In genomic region chr3:71421820-71422566, GRCh38 we compare ENCODE assay signal across 1 cellular context.
A peak's percentile ranks its signal among the peaks of the same experiment; 100 is the strongest.
TF ChIP-seq lines count a peak whose summit lies in the region.

No MANE protein-coding gene starts in this region.

TF ChIP-seq in GM12878, 131 proteins besides CTCF, POLR2A, EP300 and RAD21 (continued from another document and continues in another):
- TF ChIP-seq GATAD2B (conservative IDR thresholded peaks at IDR 0.05; ENCODE audit: low read depth) (no peak), STAT3 (IDR thresholded peaks at IDR 0.05; ENCODE audit: low read depth, low read length) (no peak), REST (IDR thresholded peaks at IDR 0.05; ENCODE audit: low read depth, low read length) (no peak), ZNF217 (IDR thresholded peaks at IDR 0.05) (no peak), SMARCA5 (IDR thresholded peaks at IDR 0.05) (no peak), FOXK2 (IDR thresholded peaks at IDR 0.05) (no peak), BRCA1 (IDR thresholded peaks at IDR 0.05; ENCODE audit: low read depth, low read length) (no peak), GABPA (IDR thresholded peaks at IDR 0.05; ENCODE audit: low read depth) (0 out of 2 replicates have a peak, but pooled peaks have one; percentile 25), TCF12 (IDR thresholded peaks at IDR 0.05; ENCODE audit: low read depth, low read length) (no peak), RAD51 (IDR thresholded peaks at IDR 0.05) (no peak), BCLAF1 (IDR thresholded peaks at IDR 0.05) (no peak), MTA2 (IDR thresholded peaks at IDR 0.05; ENCODE audit: low read depth) (peak; percentile 29; the same call in 1 of the 2 replicates), SMAD5 (IDR thresholded peaks at IDR 0.05; ENCODE audit: low read depth) (no peak), PRDM15 (CRISPR knock-in tag; IDR thresholded peaks at IDR 0.05) (no peak), NFIC (IDR thresholded peaks at IDR 0.05; ENCODE audit: low read depth, low read length) (peak; percentile 52; the same call in 1 of the 2 replicates), MEF2A (IDR thresholded peaks at IDR 0.05; ENCODE audit: insufficient read depth, low read depth, low read length) (no peak), ATF7 (IDR thresholded peaks at IDR 0.05; ENCODE audit: low read depth) (0 out of 2 replicates have a peak, but pooled peaks have one; percentile 5), MTA3 (IDR thresholded peaks at IDR 0.05; ENCODE audit: borderline replicate concordance, low read length) (no peak), HDAC6 (IDR thresholded peaks at IDR 0.05; ENCODE audit: unreplicated experiment) (no peak), ZZZ3 (IDR thresholded peaks at IDR 0.05; ENCODE audit: control insufficient read depth, insufficient read length, low read depth) (no peak), FOXM1 (IDR thresholded peaks at IDR 0.05; ENCODE audit: low read depth, low read length) (no peak), MYC (IDR thresholded peaks at IDR 0.05; ENCODE audit: insufficient read depth, insufficient read length, insufficient replicate concordance, low read length, severe bottlenecking) (no peak), ASH2L (IDR thresholded peaks at IDR 0.05; ENCODE audit: borderline replicate concordance, low read depth) (no peak), ZNF207 (IDR thresholded peaks at IDR 0.05; ENCODE audit: borderline replicate concordance) (no peak), EZH2 (IDR thresholded peaks at IDR 0.05; ENCODE audit: borderline replicate concordance, control insufficient read depth, low read depth, low read length) (no peak), NRF1 (conservative IDR thresholded peaks at IDR 0.05; ENCODE audit: low read depth, low read length) (no peak), CHD1 (IDR thresholded peaks at IDR 0.05; ENCODE audit: low read depth, low read length) (no peak), IKZF2 (IDR thresholded peaks at IDR 0.05) (peak; percentile 10 to 19; a peak in 1 of 4 replicates), ATF3 (IDR thresholded peaks at IDR 0.05; ENCODE audit: borderline replicate concordance, extremely low read depth, low read depth, low read length) (no peak), CREM (IDR thresholded peaks at IDR 0.05; ENCODE audit: low read depth) (no peak), IKZF1 (conservative IDR thresholded peaks at IDR 0.05) (no peak), TCF7 (IDR thresholded peaks at IDR 0.05; ENCODE audit: borderline replicate concordance) (no peak), MEF2B (IDR thresholded peaks at IDR 0.05; ENCODE audit: partially characterized antibody, poor library complexity, severe bottlenecking) (no peak), STAT1 (conservative IDR thresholded peaks at IDR 0.05) (no peak), IRF3 (IDR thresholded peaks at IDR 0.05) (no peak)
- TF ChIP-seq, protein P1, sequence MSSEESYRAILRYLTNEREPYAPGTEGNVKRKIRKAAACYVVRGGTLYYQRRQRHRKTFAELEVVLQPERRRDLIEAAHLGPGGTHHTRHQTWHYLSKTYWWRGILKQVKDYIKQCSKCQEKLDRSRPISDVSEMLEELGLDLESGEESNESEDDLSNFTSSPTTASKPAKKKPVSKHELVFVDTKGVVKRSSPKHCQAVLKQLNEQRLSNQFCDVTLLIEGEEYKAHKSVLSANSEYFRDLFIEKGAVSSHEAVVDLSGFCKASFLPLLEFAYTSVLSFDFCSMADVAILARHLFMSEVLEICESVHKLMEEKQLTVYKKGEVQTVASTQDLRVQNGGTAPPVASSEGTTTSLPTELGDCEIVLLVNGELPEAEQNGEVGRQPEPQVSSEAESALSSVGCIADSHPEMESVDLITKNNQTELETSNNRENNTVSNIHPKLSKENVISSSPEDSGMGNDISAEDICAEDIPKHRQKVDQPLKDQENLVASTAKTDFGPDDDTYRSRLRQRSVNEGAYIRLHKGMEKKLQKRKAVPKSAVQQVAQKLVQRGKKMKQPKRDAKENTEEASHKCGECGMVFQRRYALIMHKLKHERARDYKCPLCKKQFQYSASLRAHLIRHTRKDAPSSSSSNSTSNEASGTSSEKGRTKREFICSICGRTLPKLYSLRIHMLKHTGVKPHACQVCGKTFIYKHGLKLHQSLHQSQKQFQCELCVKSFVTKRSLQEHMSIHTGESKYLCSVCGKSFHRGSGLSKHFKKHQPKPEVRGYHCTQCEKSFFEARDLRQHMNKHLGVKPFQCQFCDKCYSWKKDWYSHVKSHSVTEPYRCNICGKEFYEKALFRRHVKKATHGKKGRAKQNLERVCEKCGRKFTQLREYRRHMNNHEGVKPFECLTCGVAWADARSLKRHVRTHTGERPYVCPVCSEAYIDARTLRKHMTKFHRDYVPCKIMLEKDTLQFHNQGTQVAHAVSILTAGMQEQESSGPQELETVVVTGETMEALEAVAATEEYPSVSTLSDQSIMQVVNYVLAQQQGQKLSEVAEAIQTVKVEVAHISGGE (CRISPR knock-in tag; IDR thresholded peaks at IDR 0.05) = no peak
- TF ChIP-seq, protein P2, sequence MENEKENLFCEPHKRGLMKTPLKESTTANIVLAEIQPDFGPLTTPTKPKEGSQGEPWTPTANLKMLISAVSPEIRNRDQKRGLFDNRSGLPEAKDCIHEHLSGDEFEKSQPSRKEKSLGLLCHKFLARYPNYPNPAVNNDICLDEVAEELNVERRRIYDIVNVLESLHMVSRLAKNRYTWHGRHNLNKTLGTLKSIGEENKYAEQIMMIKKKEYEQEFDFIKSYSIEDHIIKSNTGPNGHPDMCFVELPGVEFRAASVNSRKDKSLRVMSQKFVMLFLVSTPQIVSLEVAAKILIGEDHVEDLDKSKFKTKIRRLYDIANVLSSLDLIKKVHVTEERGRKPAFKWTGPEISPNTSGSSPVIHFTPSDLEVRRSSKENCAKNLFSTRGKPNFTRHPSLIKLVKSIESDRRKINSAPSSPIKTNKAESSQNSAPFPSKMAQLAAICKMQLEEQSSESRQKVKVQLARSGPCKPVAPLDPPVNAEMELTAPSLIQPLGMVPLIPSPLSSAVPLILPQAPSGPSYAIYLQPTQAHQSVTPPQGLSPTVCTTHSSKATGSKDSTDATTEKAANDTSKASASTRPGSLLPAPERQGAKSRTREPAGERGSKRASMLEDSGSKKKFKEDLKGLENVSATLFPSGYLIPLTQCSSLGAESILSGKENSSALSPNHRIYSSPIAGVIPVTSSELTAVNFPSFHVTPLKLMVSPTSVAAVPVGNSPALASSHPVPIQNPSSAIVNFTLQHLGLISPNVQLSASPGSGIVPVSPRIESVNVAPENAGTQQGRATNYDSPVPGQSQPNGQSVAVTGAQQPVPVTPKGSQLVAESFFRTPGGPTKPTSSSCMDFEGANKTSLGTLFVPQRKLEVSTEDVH (IDR thresholded peaks at IDR 0.05; ENCODE audit: low read depth, partially characterized antibody) = no peak
- TF ChIP-seq, protein P3, sequence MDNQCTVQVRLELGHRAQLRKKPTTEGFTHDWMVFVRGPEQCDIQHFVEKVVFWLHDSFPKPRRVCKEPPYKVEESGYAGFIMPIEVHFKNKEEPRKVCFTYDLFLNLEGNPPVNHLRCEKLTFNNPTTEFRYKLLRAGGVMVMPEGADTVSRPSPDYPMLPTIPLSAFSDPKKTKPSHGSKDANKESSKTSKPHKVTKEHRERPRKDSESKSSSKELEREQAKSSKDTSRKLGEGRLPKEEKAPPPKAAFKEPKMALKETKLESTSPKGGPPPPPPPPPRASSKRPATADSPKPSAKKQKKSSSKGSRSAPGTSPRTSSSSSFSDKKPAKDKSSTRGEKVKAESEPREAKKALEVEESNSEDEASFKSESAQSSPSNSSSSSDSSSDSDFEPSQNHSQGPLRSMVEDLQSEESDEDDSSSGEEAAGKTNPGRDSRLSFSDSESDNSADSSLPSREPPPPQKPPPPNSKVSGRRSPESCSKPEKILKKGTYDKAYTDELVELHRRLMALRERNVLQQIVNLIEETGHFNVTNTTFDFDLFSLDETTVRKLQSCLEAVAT (IDR thresholded peaks at IDR 0.05) = no peak
- TF ChIP-seq, protein P4, sequence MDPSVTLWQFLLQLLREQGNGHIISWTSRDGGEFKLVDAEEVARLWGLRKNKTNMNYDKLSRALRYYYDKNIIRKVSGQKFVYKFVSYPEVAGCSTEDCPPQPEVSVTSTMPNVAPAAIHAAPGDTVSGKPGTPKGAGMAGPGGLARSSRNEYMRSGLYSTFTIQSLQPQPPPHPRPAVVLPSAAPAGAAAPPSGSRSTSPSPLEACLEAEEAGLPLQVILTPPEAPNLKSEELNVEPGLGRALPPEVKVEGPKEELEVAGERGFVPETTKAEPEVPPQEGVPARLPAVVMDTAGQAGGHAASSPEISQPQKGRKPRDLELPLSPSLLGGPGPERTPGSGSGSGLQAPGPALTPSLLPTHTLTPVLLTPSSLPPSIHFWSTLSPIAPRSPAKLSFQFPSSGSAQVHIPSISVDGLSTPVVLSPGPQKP (IDR thresholded peaks at IDR 0.05; ENCODE audit: low read depth, low read length) = no peak
